13 cellular contexts compared by ENCODE assay signal in the genomic region with DNA sequence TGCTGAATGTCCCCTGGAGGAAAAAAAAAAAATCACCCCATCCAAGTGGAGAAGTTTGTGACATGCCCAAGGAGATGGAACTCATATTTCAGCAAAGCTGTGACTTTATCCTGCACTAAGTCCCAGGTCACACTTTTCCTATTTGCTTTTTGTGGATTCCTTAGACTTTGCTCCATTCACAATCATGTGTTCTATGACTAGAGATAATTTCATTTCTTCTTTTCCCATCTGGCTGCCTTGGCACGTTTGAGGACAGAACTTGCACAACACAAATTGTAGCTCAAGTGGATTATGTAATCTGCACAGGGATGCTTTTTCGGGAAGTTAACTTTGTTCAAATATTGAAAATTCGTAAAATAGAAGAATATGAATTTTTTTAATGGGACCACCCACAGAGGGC.
DNase-seq lines count a peak whose midpoint lies in the region; ATAC-seq and TF ChIP-seq lines count a peak whose summit lies in the region.
"Had no signal": no experiment of that assay in that cellular context is flagged by ENCODE, and none has a peak within 500 bp of the region (broad histone marks: within the 10 kb centered on the region; RNA-seq: fewer than 3 reads in every experiment).

No MANE protein-coding gene starts in this region.

- H3K27ac ChIP-seq in RWPE1 (peak overlapping the region; percentile 29; the same call in 1 of the 2 replicates), mucosa of rectum (ENCODE audit: low read depth in 2 of 2, low read length in 2 of 2) (peak overlapping the region; percentile 5 to 39), upper lobe of right lung (peak overlapping the region; percentile 66)

- TF ChIP-seq CTCF in RWPE1 (conservative IDR thresholded peaks at IDR 0.05; ENCODE audit: low read depth) (no peak), fibroblast of the aortic adventitia (IDR thresholded peaks at IDR 0.05; ENCODE audit: insufficient read depth, low read length) (no peak), upper lobe of right lung (IDR thresholded peaks at IDR 0.05) (no peak)

- H3K9ac ChIP-seq in mucosa of rectum (ENCODE audit: low read depth in 1 of 2, low read length in 2 of 2): peak overlapping the region in 1 of 2 donors; percentile 22

- H3K36me3 ChIP-seq in mucosa of rectum (ENCODE audit: control insufficient read depth in 2 of 2, insufficient read depth in 2 of 2, low read length in 2 of 2) (no peaks in the 10 kb centered on the region), upper lobe of right lung (no peaks in the 10 kb centered on the region)

- H3K36me3 Mint-ChIP-seq in T-cell: no peaks in the 10 kb centered on the region
- H3K36me3 Mint-ChIP-seq: activated naive CD4-positive, alpha-beta T cell treated with anti-CD3 and anti-CD28 coated beads, Interleukin-2, amount 50 U/mL, for 24 hours; stimulated activated naive B cell treated with anti-CD40 and anti-IgM and Interleukin-4, amounts not matched to agents 10 μg/mL and 1 μg/mL and 100 μg/mL, for 72 hours had no signal

- POLR2A ChIA-PET in RWPE1 (lab: Yijun Ruan, JAX; ENCODE audit: low non-redundant PET): no interaction called here
- POLR2A ChIA-PET in T-cell (lab: Charles Lee): interaction anchor here in 1 of 2 donors (0.5 kb wide), 1 partner anchor 49 kb away, joined by 5 read pairs; no protein-coding TSS in a partner anchor

- H3K27me3 ChIP-seq in mucosa of rectum (ENCODE audit: control insufficient read depth in 2 of 2, insufficient read depth in 2 of 2, low read length in 2 of 2) (no peaks in the 10 kb centered on the region), upper lobe of right lung (no peaks in the 10 kb centered on the region)

- H3K27ac Mint-ChIP-seq in T-cell: no peak overlapping the region
- H3K27ac Mint-ChIP-seq: activated naive CD4-positive, alpha-beta T cell treated with anti-CD3 and anti-CD28 coated beads, Interleukin-2, amount 50 U/mL, for 24 hours; stimulated activated naive B cell treated with anti-CD40 and anti-IgM and Interleukin-4, amounts not matched to agents 10 μg/mL and 1 μg/mL and 100 μg/mL, for 72 hours had no signal

- H3K4me3 Mint-ChIP-seq in T-cell: no peak overlapping the region
- H3K4me3 Mint-ChIP-seq: activated naive CD4-positive, alpha-beta T cell treated with anti-CD3 and anti-CD28 coated beads, Interleukin-2, amount 50 U/mL, for 24 hours; stimulated activated naive B cell treated with anti-CD40 and anti-IgM and Interleukin-4, amounts not matched to agents 10 μg/mL and 1 μg/mL and 100 μg/mL, for 72 hours had no signal

- ATAC-seq in upper lobe of right lung (peak; percentile 35), T-cell (replicated peaks in 1 of 4) (no peak)
- ATAC-seq: K562; stimulated activated naive B cell treated with anti-CD40 and anti-IgM and Interleukin-4, amounts not matched to agents 10 μg/mL and 1 μg/mL and 100 μg/mL, for 72 hours had no signal

- H3K4me3 ChIP-seq in fibroblast of the aortic adventitia (ENCODE audit: low read depth, low read length): no peak overlapping the region
- H3K4me3 ChIP-seq in mucosa of rectum (ENCODE audit: low read length in 2 of 2): no peak overlapping the region
- H3K4me3 ChIP-seq in upper lobe of right lung: no peak overlapping the region
- H3K4me3 ChIP-seq: K562 had no signal

- H3K9me3 ChIP-seq in mucosa of rectum (ENCODE audit: control insufficient read depth in 2 of 2, low read length in 2 of 2): no peaks in the 10 kb centered on the region
- H3K9me3 ChIP-seq in upper lobe of right lung: no peaks in the 10 kb centered on the region

- H3K4me1 Mint-ChIP-seq in T-cell: no peaks in the 10 kb centered on the region
- H3K4me1 Mint-ChIP-seq: activated naive CD4-positive, alpha-beta T cell treated with anti-CD3 and anti-CD28 coated beads, Interleukin-2, amount 50 U/mL, for 24 hours; stimulated activated naive B cell treated with anti-CD40 and anti-IgM and Interleukin-4, amounts not matched to agents 10 μg/mL and 1 μg/mL and 100 μg/mL, for 72 hours had no signal

- DNase-seq in RWPE1 (ENCODE audit: low spot score): no peak
- peak; percentile 62 for DNase-seq in fibroblast of the aortic adventitia (ENCODE audit: low read depth)
- DNase-seq in upper lobe of right lung: no peak
- DNase-seq in T-cell: no peak
- no peak for DNase-seq in NCI-H446 treated with DMSO at 0.1 percent for 48 hours (lab: John Stamatoyannopoulos, UW)
- no peak for DNase-seq in NCI-H1436 treated with DMSO at 0.1 percent for 48 hours (lab: John Stamatoyannopoulos, UW)
- DNase-seq: cerebellar nuclear complex; erythroblast; NCI-H1694; stimulated activated naive B cell treated with anti-CD40 and anti-IgM and Interleukin-4, amounts not matched to agents 10 μg/mL and 1 μg/mL and 100 μg/mL, for 72 hours had no signal

- H3K27me3 Mint-ChIP-seq in T-cell: peaks cover 3 to 5% of the 10 kb centered on the region in 2 donors
- H3K27me3 Mint-ChIP-seq: activated naive CD4-positive, alpha-beta T cell treated with anti-CD3 and anti-CD28 coated beads, Interleukin-2, amount 50 U/mL, for 24 hours had no signal

- H3K9me3 Mint-ChIP-seq in T-cell: peaks cover 0 to 4% (median 0%) of the 10 kb centered on the region in 3 donors
- H3K9me3 Mint-ChIP-seq: activated naive CD4-positive, alpha-beta T cell treated with anti-CD3 and anti-CD28 coated beads, Interleukin-2, amount 50 U/mL, for 24 hours had no signal

- H3K4me1 ChIP-seq in mucosa of rectum (ENCODE audit: control insufficient read depth in 2 of 2, insufficient read depth in 2 of 2, low read length in 2 of 2) (peaks cover 5 to 13% of the 10 kb centered on the region in 2 donors), upper lobe of right lung (peaks cover 24% of the 10 kb centered on the region)

- intact Hi-C loops in upper lobe of right lung (cut with DNase I): no loop called here

- CTCF ChIA-PET in RWPE1 (lab: Yijun Ruan, JAX): interaction anchor here (0.7 to 0.8 kb wide), 2 partner anchors 10 to 55 kb away, joined by 3 to 4 read pairs; no protein-coding TSS in a partner anchor
- CTCF ChIA-PET in T-cell (lab: Charles Lee): no interaction called here
